In genomic region chr9:109026306-109026705, GRCh38 we compare ENCODE assay signal across 22 cellular contexts.
"Had no signal": no experiment of that assay in that cellular context is flagged by ENCODE, and none has a peak within 500 bp of the region (broad histone marks: within the 10 kb centered on the region; RNA-seq: fewer than 3 reads in every experiment).

No MANE protein-coding gene starts in this region.

- H3K27me3 Mint-ChIP-seq: activated naive CD4-positive, alpha-beta T cell treated with anti-CD3 and anti-CD28 coated beads, Interleukin-2, amount 10 ng/mL, durations not matched to agents 7 days and 5 days had no signal

- H3K4me2 ChIP-seq: smooth muscle cell had no signal

- H3K4me1 ChIP-seq: breast epithelium had no signal

- H3K27ac ChIP-seq: breast epithelium, neutrophil, pancreas, right lobe of liver had no signal

- H3K27me3 ChIP-seq: ascending aorta, breast epithelium, esophagus squamous epithelium, neutrophil, pancreas, right lobe of liver, stomach, upper lobe of left lung had no signal

- DNase-seq: activated CD8-positive, alpha-beta memory T cell treated with anti-CD3 and anti-CD28 coated beads for 24 hours; activated CD8-positive, alpha-beta memory T cell treated with anti-CD3 and anti-CD28 coated beads, Interleukin-2, amount 50 U/mL, for 48 hours; activated effector memory CD4-positive, alpha-beta T cell treated with Interleukin-2 at 50 U/mL for 16 hours; activated naive CD4-positive, alpha-beta T cell treated with anti-CD3 and anti-CD28 coated beads, Interleukin-2, amount 10 ng/mL, durations not matched to agents 7 days and 5 days; activated T-cell treated with anti-CD3 and anti-CD28 coated beads, Interleukin-2, amount 50 U/mL, for 48 hours; cerebellar nuclear complex; effector CD8-positive, alpha-beta T cell; esophagus squamous epithelium; immature natural killer cell; left ventricle myocardium superior; pancreas; right lobe of liver; stimulated activated CD4-positive, alpha-beta T cell treated with anti-CD3 and anti-CD28 coated beads, Interleukin-4, amount 100 ng/mL, for 1 hour; stomach; T-helper 1 cell; T1000; upper lobe of left lung had no signal

- H3K4me3 ChIP-seq: ascending aorta, breast epithelium, esophagus squamous epithelium, pancreas, right lobe of liver, smooth muscle cell, stomach, upper lobe of left lung had no signal

- ATAC-seq: activated CD4-positive, CD25-positive, alpha-beta regulatory T cell treated with anti-CD3 and anti-CD28 coated beads, Interleukin-2, amount 50 U/mL, for 24 hours; pancreas had no signal

- H3K36me3 ChIP-seq: breast epithelium, neutrophil had no signal

- H3K9me3 ChIP-seq: ascending aorta, breast epithelium, esophagus squamous epithelium, neutrophil, pancreas, right lobe of liver, stomach, upper lobe of left lung had no signal

- H3K27ac Mint-ChIP-seq: activated naive CD4-positive, alpha-beta T cell treated with anti-CD3 and anti-CD28 coated beads, Interleukin-2, amount 10 ng/mL, durations not matched to agents 7 days and 5 days had no signal

- H3K4me3 Mint-ChIP-seq: activated naive CD4-positive, alpha-beta T cell treated with anti-CD3 and anti-CD28 coated beads, Interleukin-2, amount 10 ng/mL, durations not matched to agents 7 days and 5 days; immature natural killer cell had no signal

- H3K9me3 Mint-ChIP-seq: activated naive CD4-positive, alpha-beta T cell treated with anti-CD3 and anti-CD28 coated beads, Interleukin-2, amount 10 ng/mL, durations not matched to agents 7 days and 5 days; immature natural killer cell had no signal
